ENCODE assay signal across 9 cellular contexts in the genomic region with DNA sequence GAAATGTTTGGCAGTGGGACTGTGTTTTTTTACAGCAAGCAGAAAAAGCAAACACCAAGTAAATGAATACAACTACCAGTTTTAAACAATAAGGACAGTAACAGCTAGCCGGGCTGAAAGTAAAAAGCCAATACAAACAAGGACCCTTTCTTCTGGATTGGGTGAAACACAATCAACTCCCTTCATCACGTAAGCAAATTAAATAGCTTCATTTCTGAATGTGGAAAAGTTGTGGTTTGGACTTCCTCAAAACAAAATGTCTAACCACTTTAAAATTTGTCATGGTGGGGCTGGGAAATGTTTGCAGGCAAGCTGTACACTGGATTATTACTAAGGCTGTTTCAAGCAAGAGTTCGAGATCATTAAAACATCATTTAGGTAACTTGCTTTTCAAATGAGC. TPM values are rescaled to one million over a fixed set of nuclear protein-coding genes. Genes with fewer than 3 reads are reported as not detected.
DNase-seq lines count a peak whose midpoint lies in the region; ATAC-seq and TF ChIP-seq lines count a peak whose summit lies in the region.
"Had no signal": no experiment of that assay in that cellular context is flagged by ENCODE, and none has a peak within 500 bp of the region (broad histone marks: within the 10 kb centered on the region; RNA-seq: fewer than 3 reads in every experiment).

No MANE protein-coding gene starts in this region.

- no peaks in the 10 kb centered on the region for H3K9me3 ChIP-seq in BLaER1
- no peaks in the 10 kb centered on the region for H3K9me3 ChIP-seq in naive thymus-derived CD4-positive, alpha-beta T cell (ENCODE audit: control insufficient read depth in 2 of 3, low read length in 3 of 3)

- H3K4me1 Mint-ChIP-seq in naive thymus-derived CD4-positive, alpha-beta T cell = peaks cover 25 to 42% (median 35%) of the 10 kb centered on the region in 7 donors

- CTCF ChIA-PET in naive thymus-derived CD4-positive, alpha-beta T cell (lab: Charles Lee) = no interaction called here

- H3K27ac ChIP-seq in BLaER1 = no peak overlapping the region
- peak overlapping the region; percentile 9 for H3K27ac ChIP-seq in brain microvascular endothelial cell
- H3K27ac ChIP-seq in naive thymus-derived CD4-positive, alpha-beta T cell (ENCODE audit: low read depth, low read length) = peak overlapping the region; percentile 49

- POLR2A ChIA-PET in naive thymus-derived CD4-positive, alpha-beta T cell (lab: Charles Lee) = no interaction called here

- H3K4me2 ChIP-seq in BLaER1 = peak overlapping the region; percentile 54

- H3K4me3 ChIP-seq in BLaER1 (no peak overlapping the region), brain microvascular endothelial cell (ENCODE audit: low read depth, low read length) (no peak overlapping the region)
- H3K4me3 ChIP-seq in naive thymus-derived CD4-positive, alpha-beta T cell (ENCODE audit: low read length) = no peak overlapping the region

- H3K4me3 Mint-ChIP-seq in naive thymus-derived CD4-positive, alpha-beta T cell = peak overlapping the region in 6 of 10 donors; percentile 32 to 67 (median 47)

- H3K27ac Mint-ChIP-seq in naive thymus-derived CD4-positive, alpha-beta T cell = peak overlapping the region in 8 of 9 donors; percentile 59 to 86 (median 82)

- no peak for TF ChIP-seq CTCF in brain microvascular endothelial cell (IDR thresholded peaks at IDR 0.05; ENCODE audit: low read depth, low read length, missing control alignments)

- H3K9ac ChIP-seq in BLaER1 = no peak overlapping the region

- ATAC-seq in naive thymus-derived CD4-positive, alpha-beta T cell = peak; percentile 26
- ATAC-seq in GM21528 (IDR thresholded peaks at IDR 0.05; ENCODE audit: low FRiP score, unreplicated experiment) (no peak), HG03108 (IDR thresholded peaks at IDR 0.05; ENCODE audit: unreplicated experiment) (no peak), left lobe of liver (no peak)

- H3K9me3 Mint-ChIP-seq in naive thymus-derived CD4-positive, alpha-beta T cell = no peaks in the 10 kb centered on the region

- peaks cover 80% of the 10 kb centered on the region for H3K36me3 ChIP-seq in BLaER1
- H3K36me3 ChIP-seq in brain microvascular endothelial cell (replicated peaks) = peaks cover 16% of the 10 kb centered on the region
- H3K36me3 ChIP-seq in naive thymus-derived CD4-positive, alpha-beta T cell (ENCODE audit: control insufficient read depth in 2 of 3, insufficient read depth in 3 of 3, low read length in 3 of 3) = peaks cover 9 to 57% (median 24%) of the 10 kb centered on the region in 3 experiments

- H3K4me1 ChIP-seq in BLaER1 = peaks cover 26% of the 10 kb centered on the region
- H3K4me1 ChIP-seq in naive thymus-derived CD4-positive, alpha-beta T cell (ENCODE audit: control insufficient read depth in 2 of 2, insufficient read depth in 2 of 2, low read length in 2 of 2) = peaks cover 0 to 17% of the 10 kb centered on the region in 2 donors

- H3K27me3 Mint-ChIP-seq in naive thymus-derived CD4-positive, alpha-beta T cell = no peaks in the 10 kb centered on the region

- DNase-seq in LHCN-M2 (ENCODE audit: low read depth) (peak; percentile 72), brain microvascular endothelial cell (no peak), left lobe of liver (ENCODE audit: low spot score) (no peak), amygdala (lab: John Stamatoyannopoulos, UW) (no peak)
- no peak for DNase-seq in naive thymus-derived CD4-positive, alpha-beta T cell
- DNase-seq: SHP77 had no signal

- H4K20me1 ChIP-seq in BLaER1 = peaks cover 14% of the 10 kb centered on the region

- no peaks in the 10 kb centered on the region for H3K27me3 ChIP-seq in BLaER1
- H3K27me3 ChIP-seq in brain microvascular endothelial cell (replicated peaks) = no peaks in the 10 kb centered on the region
- no peaks in the 10 kb centered on the region for H3K27me3 ChIP-seq in naive thymus-derived CD4-positive, alpha-beta T cell (ENCODE audit: control insufficient read depth in 2 of 2, insufficient read depth in 2 of 2, low read length in 2 of 2)

- in situ Hi-C loops in brain microvascular endothelial cell (cut with HindIII; ENCODE audit: low pct_ligation_motif_present, low sequenced_read_pairs) = no loop called here

- intact Hi-C loops in naive thymus-derived CD4-positive, alpha-beta T cell (cut with micrococcal nuclease) = no loop called here

- peaks cover 22 to 55% (median 31%) of the 10 kb centered on the region in 5 donors for H3K36me3 Mint-ChIP-seq in naive thymus-derived CD4-positive, alpha-beta T cell

RNA-seq across cellular contexts. Expression of a gene that starts 47.4 kb away (rescaled TPM):
- total RNA-seq in LHCN-M2 (2014; rRNA removed) = 14.9 and 19.0 TPM in 2 replicates
- polyA plus RNA-seq in LHCN-M2 (2012) = 17.7 TPM
- total RNA-seq in naive thymus-derived CD4-positive, alpha-beta T cell = 10 to 100 TPM; 21.7 to 40.0 (median 31.8) TPM
- 10 to 100 TPM; 10.1 to 15.5 TPM for polyA plus RNA-seq in naive thymus-derived CD4-positive, alpha-beta T cell
- total RNA-seq in left lobe of liver = 7.7 TPM

RNA-seq across cellular contexts. Expression of a gene that starts 48.7 kb away (rescaled TPM):
- total RNA-seq in LHCN-M2 (2014; rRNA removed) (31.4 and 38.4 TPM in 2 replicates), left lobe of liver (15.5 TPM)
- 24.7 TPM for polyA plus RNA-seq in LHCN-M2 (2012)
- total RNA-seq in naive thymus-derived CD4-positive, alpha-beta T cell = 100 to 1,000 TPM in 3 of 5 experiments, 10 to 100 TPM in 2; 70.3 to 128 (median 109) TPM
- polyA plus RNA-seq in naive thymus-derived CD4-positive, alpha-beta T cell = 10 to 100 TPM; 63.2 to 87.1 TPM

RNA-seq across cellular contexts. Expression of a gene that starts 51.7 kb away (rescaled TPM):
- total RNA-seq in LHCN-M2 (2014; rRNA removed) (90.2 and 99.1 TPM in 2 replicates), left lobe of liver (16.6 TPM)
- 63.1 TPM for polyA plus RNA-seq in LHCN-M2 (2012)
- total RNA-seq in naive thymus-derived CD4-positive, alpha-beta T cell = 10 to 100 TPM; 53.3 to 82.8 (median 67.0) TPM
- polyA plus RNA-seq in naive thymus-derived CD4-positive, alpha-beta T cell = 10 to 100 TPM; 33.4 to 57.0 TPM
